In the genomic region with DNA sequence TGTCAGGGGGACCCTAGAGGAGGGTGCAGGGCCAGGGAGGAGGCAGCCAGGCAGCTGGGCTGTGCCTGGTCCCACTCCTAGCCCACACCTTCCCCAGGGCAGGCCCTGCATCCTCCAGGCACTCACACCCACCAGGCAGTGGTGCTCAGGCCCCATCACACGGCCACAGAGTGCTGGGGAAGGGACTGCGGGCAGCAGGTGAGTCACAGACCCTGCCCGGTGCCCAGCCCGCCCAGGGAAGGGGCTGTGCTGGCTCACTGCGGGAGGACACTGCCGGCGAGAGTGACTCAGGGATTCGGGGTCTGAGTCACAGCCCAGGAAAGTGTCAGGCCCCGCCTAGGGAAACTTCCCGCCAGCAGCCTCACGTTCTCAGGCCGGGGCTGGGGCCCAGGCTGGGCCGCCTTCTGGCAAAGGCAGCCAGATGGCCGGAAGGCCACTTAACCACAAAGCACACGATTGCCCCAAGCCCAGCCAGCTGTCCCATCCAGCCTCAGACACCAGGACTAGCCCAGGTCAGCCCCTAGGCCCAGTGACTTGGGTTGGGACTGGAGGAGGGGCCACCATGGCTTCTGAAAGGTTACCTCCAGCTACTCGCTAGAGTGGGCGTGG, we compare ENCODE assay signal across 1 cellular context.
A peak's percentile ranks its signal among the peaks of the same experiment; 100 is the strongest.
TF ChIP-seq lines count a peak whose summit lies in the region.

No MANE protein-coding gene starts in this region.

TF ChIP-seq in K562, 482 proteins besides CTCF, POLR2A, EP300 and RAD21 (continued from another document and continues in another):
- TF ChIP-seq NCOR1 (IDR thresholded peaks at IDR 0.05) (peak; percentile 89), YY1 (IDR thresholded peaks at IDR 0.05; ENCODE audit: borderline replicate concordance in 1 of 3, control insufficient read depth in 1 of 3, extremely low read depth in 1 of 3, insufficient read depth in 3 of 3, insufficient read length in 1 of 3, insufficient replicate concordance in 2 of 3, low read depth in 1 of 3, low read length in 2 of 3) (peak in 2 of 3 experiments; percentile 62 to 73), KLF1 (tag; IDR thresholded peaks at IDR 0.05) (0 out of 2 replicates have a peak, but pooled peaks have one; percentile 14), HDAC8 (tag; IDR thresholded peaks at IDR 0.05) (no peak), NR2C2 (CRISPR knock-in tag; IDR thresholded peaks at IDR 0.05) (no peak), NR2C2 (tag; IDR thresholded peaks at IDR 0.05) (peak; percentile 65; the same call in 1 of the 2 replicates), MEF2D (tag; conservative IDR thresholded peaks at IDR 0.05; ENCODE audit: low read depth) (no peak), DACH1 (IDR thresholded peaks at IDR 0.05; ENCODE audit: partially characterized antibody) (peak; percentile 51), NUFIP1 (IDR thresholded peaks at IDR 0.05; ENCODE audit: partially characterized antibody) (no peak), NFRKB (IDR thresholded peaks at IDR 0.05; ENCODE audit: low read depth) (peak; percentile 47), NFATC3 (IDR thresholded peaks at IDR 0.05) (no peak), DMBX1 (CRISPR knock-in tag; IDR thresholded peaks at IDR 0.05; ENCODE audit: borderline replicate concordance) (peak; percentile 87; the same call in 1 of the 2 replicates), GTF2F1 (IDR thresholded peaks at IDR 0.05; ENCODE audit: low read depth, low read length) (peak; percentile 47; the same call in 1 of the 2 replicates), TAL1 (IDR thresholded peaks at IDR 0.05) (peak; percentile 81), LARP7 (IDR thresholded peaks at IDR 0.05) (peak; percentile 49; the same call in 1 of the 2 replicates), ZNF316 (IDR thresholded peaks at IDR 0.05) (peak; percentile 97), ZNF766 (CRISPR knock-in tag; conservative IDR thresholded peaks at IDR 0.05) (peak; percentile 67; the same call in 1 of the 2 replicates), ZNF431 (CRISPR knock-in tag; IDR thresholded peaks at IDR 0.05) (peak; percentile 77; the same call in 1 of the 2 replicates), MAFF (IDR thresholded peaks at IDR 0.05; ENCODE audit: low read length) (peak; percentile 58; the same call in 1 of the 2 replicates), HIVEP1 (CRISPR knock-in tag; IDR thresholded peaks at IDR 0.05) (0 out of 2 replicates have a peak, but pooled peaks have one; percentile 27), TRIM28 (IDR thresholded peaks at IDR 0.05) (peak; percentile 18), BACH1 (tag; IDR thresholded peaks at IDR 0.05) (peak; percentile 95; the same call in 1 of the 2 replicates), NEUROD1 (IDR thresholded peaks at IDR 0.05; ENCODE audit: borderline replicate concordance, low read depth, low read length, partially characterized antibody) (peak; percentile 75), ZBTB1 (CRISPR knock-in tag; IDR thresholded peaks at IDR 0.05; ENCODE audit: borderline replicate concordance, low read depth) (peak; percentile 63; the same call in 1 of the 2 replicates), PHF8 (IDR thresholded peaks at IDR 0.05; ENCODE audit: borderline replicate concordance, low read length) (peak; percentile 62; the same call in 1 of the 2 replicates), MAFK (IDR thresholded peaks at IDR 0.05; ENCODE audit: low read length) (peak; percentile 88), ZFX (CRISPR knock-in tag; IDR thresholded peaks at IDR 0.05) (peak; percentile 94), HDAC2 (IDR thresholded peaks at IDR 0.05) (peak; percentile 78), STAT5A (IDR thresholded peaks at IDR 0.05; ENCODE audit: borderline replicate concordance, low read length) (peak; percentile 68; the same call in 1 of the 2 replicates), LCOR (CRISPR knock-in tag; IDR thresholded peaks at IDR 0.05) (peak; percentile 86), ZKSCAN8 (CRISPR knock-in tag; IDR thresholded peaks at IDR 0.05) (peak; percentile 42; the same call in 1 of the 2 replicates), ZBED1 (IDR thresholded peaks at IDR 0.05) (peak; percentile 51; the same call in 1 of the 2 replicates), TCF3 (CRISPR knock-in tag; IDR thresholded peaks at IDR 0.05) (peak; percentile 94), ARID1B (IDR thresholded peaks at IDR 0.05) (peak; percentile 95), WHSC1 (IDR thresholded peaks at IDR 0.05; ENCODE audit: low read length) (no peak), TAF7 (tag; IDR thresholded peaks at IDR 0.05) (no peak), DNMT1 (IDR thresholded peaks at IDR 0.05) (0 out of 2 replicates have a peak, but pooled peaks have one; percentile 32), TAF15 (IDR thresholded peaks at IDR 0.05; ENCODE audit: low read depth, low read length) (no peak), BCOR (IDR thresholded peaks at IDR 0.05) (peak; percentile 58; the same call in 1 of the 2 replicates), GATAD2B (IDR thresholded peaks at IDR 0.05; ENCODE audit: borderline replicate concordance) (peak; percentile 91), GTF2E2 (tag; IDR thresholded peaks at IDR 0.05) (0 out of 2 replicates have a peak, but pooled peaks have one; percentile 48), ZNF584 (CRISPR knock-in tag; IDR thresholded peaks at IDR 0.05; ENCODE audit: low read depth) (peak; percentile 93), MTA1 (IDR thresholded peaks at IDR 0.05; ENCODE audit: borderline replicate concordance) (0 out of 2 replicates have a peak, but pooled peaks have one; percentile 75), KLF13 (tag; IDR thresholded peaks at IDR 0.05; ENCODE audit: borderline replicate concordance, low read depth) (peak; percentile 45; the same call in 1 of the 2 replicates), NR4A1 (CRISPR knock-in tag; IDR thresholded peaks at IDR 0.05) (no peak), NR4A1 (tag; IDR thresholded peaks at IDR 0.05) (peak; percentile 79; the same call in 1 of the 2 replicates), RBM22 (IDR thresholded peaks at IDR 0.05; ENCODE audit: low read depth, low read length, poor library complexity, severe bottlenecking) (no peak), ZNF717 (CRISPR knock-in tag; IDR thresholded peaks at IDR 0.05) (no peak)
- TF ChIP-seq, protein P1, sequence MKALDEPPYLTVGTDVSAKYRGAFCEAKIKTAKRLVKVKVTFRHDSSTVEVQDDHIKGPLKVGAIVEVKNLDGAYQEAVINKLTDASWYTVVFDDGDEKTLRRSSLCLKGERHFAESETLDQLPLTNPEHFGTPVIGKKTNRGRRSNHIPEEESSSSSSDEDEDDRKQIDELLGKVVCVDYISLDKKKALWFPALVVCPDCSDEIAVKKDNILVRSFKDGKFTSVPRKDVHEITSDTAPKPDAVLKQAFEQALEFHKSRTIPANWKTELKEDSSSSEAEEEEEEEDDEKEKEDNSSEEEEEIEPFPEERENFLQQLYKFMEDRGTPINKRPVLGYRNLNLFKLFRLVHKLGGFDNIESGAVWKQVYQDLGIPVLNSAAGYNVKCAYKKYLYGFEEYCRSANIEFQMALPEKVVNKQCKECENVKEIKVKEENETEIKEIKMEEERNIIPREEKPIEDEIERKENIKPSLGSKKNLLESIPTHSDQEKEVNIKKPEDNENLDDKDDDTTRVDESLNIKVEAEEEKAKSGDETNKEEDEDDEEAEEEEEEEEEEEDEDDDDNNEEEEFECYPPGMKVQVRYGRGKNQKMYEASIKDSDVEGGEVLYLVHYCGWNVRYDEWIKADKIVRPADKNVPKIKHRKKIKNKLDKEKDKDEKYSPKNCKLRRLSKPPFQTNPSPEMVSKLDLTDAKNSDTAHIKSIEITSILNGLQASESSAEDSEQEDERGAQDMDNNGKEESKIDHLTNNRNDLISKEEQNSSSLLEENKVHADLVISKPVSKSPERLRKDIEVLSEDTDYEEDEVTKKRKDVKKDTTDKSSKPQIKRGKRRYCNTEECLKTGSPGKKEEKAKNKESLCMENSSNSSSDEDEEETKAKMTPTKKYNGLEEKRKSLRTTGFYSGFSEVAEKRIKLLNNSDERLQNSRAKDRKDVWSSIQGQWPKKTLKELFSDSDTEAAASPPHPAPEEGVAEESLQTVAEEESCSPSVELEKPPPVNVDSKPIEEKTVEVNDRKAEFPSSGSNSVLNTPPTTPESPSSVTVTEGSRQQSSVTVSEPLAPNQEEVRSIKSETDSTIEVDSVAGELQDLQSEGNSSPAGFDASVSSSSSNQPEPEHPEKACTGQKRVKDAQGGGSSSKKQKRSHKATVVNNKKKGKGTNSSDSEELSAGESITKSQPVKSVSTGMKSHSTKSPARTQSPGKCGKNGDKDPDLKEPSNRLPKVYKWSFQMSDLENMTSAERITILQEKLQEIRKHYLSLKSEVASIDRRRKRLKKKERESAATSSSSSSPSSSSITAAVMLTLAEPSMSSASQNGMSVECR (CRISPR knock-in tag; IDR thresholded peaks at IDR 0.05): peak; percentile 43; the same call in 1 of the 2 replicates
- TF ChIP-seq, protein P2, sequence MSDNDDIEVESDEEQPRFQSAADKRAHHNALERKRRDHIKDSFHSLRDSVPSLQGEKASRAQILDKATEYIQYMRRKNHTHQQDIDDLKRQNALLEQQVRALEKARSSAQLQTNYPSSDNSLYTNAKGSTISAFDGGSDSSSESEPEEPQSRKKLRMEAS (CRISPR knock-in tag; IDR thresholded peaks at IDR 0.05): peak; percentile 98
- TF ChIP-seq, protein P3, sequence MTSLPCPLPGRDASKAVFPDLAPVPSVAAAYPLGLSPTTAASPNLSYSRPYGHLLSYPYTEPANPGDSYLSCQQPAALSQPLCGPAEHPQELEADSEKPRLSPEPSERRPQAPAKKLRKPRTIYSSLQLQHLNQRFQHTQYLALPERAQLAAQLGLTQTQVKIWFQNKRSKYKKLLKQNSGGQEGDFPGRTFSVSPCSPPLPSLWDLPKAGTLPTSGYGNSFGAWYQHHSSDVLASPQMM (CRISPR knock-in tag; IDR thresholded peaks at IDR 0.05): no peak
- TF ChIP-seq, protein P4, sequence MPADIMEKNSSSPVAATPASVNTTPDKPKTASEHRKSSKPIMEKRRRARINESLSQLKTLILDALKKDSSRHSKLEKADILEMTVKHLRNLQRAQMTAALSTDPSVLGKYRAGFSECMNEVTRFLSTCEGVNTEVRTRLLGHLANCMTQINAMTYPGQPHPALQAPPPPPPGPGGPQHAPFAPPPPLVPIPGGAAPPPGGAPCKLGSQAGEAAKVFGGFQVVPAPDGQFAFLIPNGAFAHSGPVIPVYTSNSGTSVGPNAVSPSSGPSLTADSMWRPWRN (IDR thresholded peaks at IDR 0.05; ENCODE audit: low read depth): peak; percentile 95
- TF ChIP-seq, protein P5, sequence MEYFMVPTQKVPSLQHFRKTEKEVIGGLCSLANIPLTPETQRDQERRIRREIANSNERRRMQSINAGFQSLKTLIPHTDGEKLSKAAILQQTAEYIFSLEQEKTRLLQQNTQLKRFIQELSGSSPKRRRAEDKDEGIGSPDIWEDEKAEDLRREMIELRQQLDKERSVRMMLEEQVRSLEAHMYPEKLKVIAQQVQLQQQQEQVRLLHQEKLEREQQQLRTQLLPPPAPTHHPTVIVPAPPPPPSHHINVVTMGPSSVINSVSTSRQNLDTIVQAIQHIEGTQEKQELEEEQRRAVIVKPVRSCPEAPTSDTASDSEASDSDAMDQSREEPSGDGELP (CRISPR knock-in tag; IDR thresholded peaks at IDR 0.05; ENCODE audit: borderline replicate concordance): peak; percentile 99
- TF ChIP-seq, protein P6, sequence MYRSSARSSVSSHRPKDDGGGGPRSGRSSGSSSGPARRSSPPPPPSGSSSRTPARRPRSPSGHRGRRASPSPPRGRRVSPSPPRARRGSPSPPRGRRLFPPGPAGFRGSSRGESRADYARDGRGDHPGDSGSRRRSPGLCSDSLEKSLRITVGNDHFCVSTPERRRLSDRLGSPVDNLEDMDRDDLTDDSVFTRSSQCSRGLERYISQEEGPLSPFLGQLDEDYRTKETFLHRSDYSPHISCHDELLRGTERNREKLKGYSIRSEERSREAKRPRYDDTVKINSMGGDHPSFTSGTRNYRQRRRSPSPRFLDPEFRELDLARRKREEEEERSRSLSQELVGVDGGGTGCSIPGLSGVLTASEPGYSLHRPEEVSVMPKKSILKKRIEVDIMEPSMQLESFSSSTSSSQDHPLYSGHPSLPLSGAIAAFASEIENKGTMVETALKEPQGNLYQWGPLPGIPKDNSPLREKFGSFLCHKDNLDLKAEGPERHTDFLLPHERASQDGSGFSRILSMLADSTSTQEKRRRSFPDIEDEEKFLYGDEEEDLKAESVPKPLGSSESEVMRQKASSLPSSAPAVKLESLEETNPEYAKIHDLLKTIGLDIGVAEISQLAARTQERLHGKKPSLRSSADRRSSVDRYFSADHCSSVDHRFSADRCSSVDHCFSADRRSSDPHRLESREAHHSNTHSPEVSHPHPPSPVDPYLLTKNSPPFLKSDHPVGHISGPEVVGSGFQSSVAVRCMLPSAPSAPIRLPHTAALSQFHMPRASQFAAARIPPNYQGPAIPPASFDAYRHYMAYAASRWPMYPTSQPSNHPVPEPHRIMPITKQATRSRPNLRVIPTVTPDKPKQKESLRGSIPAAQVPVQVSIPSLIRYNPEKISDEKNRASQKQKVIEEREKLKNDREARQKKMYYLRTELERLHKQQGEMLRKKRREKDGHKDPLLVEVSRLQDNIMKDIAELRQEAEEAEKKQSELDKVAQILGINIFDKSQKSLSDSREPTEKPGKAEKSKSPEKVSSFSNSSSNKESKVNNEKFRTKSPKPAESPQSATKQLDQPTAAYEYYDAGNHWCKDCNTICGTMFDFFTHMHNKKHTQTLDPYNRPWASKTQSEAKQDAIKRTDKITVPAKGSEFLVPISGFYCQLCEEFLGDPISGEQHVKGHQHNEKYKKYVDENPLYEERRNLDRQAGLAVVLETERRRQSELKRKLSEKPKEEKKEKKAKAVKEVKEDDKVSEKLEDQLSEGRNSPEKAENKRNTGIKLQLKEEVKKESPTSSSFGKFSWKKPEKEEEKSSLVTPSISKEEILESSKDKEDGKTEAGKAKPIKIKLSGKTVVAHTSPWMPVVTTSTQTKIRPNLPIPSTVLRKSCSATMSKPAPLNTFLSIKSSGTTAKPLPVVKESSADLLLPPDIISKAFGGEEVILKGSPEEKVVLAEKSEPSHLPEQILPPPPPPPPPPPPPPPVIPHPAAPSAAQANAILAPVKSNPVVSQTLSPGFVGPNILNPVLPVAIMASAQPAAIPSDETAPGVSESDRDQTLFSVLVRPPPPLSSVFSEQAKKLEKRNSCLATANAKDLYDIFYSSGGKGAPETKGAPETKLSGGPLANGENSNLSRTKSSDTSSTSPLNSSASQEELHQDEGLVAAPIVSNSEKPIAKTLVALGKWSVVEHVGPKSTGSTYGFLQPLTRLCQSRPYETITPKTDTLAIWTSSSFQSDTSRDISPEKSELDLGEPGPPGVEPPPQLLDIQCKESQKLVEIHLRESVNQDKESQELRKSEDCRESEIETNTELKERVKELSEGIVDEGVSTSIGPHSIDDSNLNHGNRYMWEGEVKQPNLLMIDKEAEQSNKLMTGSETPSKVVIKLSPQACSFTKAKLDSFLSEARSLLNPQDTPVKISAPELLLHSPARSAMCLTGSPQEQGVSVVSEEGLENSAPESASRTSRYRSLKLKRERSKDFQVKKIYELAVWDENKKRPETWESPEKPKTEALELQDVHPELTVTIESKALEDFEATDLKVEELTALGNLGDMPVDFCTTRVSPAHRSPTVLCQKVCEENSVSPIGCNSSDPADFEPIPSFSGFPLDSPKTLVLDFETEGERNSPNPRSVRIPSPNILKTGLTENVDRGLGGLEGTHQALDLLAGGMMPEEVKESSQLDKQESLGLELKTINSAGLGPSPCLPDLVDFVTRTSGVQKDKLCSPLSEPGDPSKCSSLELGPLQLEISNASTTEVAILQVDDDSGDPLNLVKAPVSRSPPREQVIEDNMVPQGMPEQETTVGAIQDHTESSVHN (IDR thresholded peaks at IDR 0.05; ENCODE audit: borderline replicate concordance in 1 of 2, low read depth in 1 of 2): peak in 1 of 2 experiments; percentile 91; a peak in 2 of 4 replicates
